ENCODE assay signal across 11 cellular contexts in the genomic region with DNA sequence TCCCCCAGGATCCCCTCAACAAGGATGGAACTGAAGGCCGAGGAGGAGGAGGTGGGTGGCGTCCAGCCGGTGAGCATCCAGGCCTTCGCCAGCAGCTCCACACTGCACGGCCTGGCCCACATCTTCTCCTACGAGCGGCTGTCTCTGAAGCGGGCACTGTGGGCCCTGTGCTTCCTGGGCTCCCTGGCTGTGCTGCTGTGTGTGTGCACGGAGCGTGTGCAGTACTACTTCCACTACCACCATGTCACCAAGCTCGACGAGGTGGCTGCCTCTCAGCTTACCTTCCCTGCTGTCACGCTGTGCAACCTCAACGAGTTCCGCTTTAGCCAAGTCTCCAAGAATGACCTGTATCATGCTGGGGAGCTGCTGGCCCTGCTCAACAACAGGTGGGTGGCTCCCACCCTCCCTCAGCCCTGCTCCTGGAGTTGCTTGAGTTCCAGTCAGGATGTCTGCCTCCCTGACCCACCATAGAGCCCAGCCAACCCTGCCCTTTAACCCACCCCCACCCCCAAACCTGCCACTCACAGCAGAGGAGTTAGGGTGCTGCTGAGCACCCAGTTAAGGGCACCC. TPM values are rescaled to one million over a fixed set of nuclear protein-coding genes. Genes with fewer than 3 reads are reported as not detected.
DNase-seq lines count a peak whose midpoint lies in the region; ATAC-seq, FAIRE-seq and TF ChIP-seq lines count a peak whose summit lies in the region.
"Had no signal": no experiment of that assay in that cellular context is flagged by ENCODE, and none has a peak within 500 bp of the region (broad histone marks: within the 10 kb centered on the region; RNA-seq: fewer than 3 reads in every experiment).

No MANE protein-coding gene starts in this region.

- H3K4me1 ChIP-seq in CD4-positive, alpha-beta memory T cell (ENCODE audit: insufficient read depth, low read length) = peaks cover 24% of the 10 kb centered on the region
- H3K4me1 ChIP-seq in DND-41 (ENCODE audit: insufficient read depth, low read length) = peaks cover 50% of the 10 kb centered on the region
- peaks cover 7 to 31% of the 10 kb centered on the region in 2 donors for H3K4me1 ChIP-seq in naive thymus-derived CD4-positive, alpha-beta T cell (ENCODE audit: control insufficient read depth in 2 of 2, insufficient read depth in 2 of 2, low read length in 2 of 2)
- H3K4me1 ChIP-seq in pancreas = peaks cover 0 to 6% (median 0%) of the 10 kb centered on the region in 3 donors

- no peak overlapping the region for H2AFZ ChIP-seq in DND-41 (ENCODE audit: low read depth, low read length)

- peaks cover 17 to 37% (median 24%) of the 10 kb centered on the region in 4 donors for H3K4me1 Mint-ChIP-seq in CD4-positive, alpha-beta memory T cell
- peaks cover 21 to 52% (median 44%) of the 10 kb centered on the region in 7 donors for H3K4me1 Mint-ChIP-seq in naive thymus-derived CD4-positive, alpha-beta T cell
- H3K4me1 Mint-ChIP-seq in stimulated activated naive B cell treated with anti-CD40 and anti-IgM and Interleukin-4, amounts not matched to agents 10 μg/mL and 1 μg/mL and 100 μg/mL, for 72 hours = peaks cover 19 to 21% of the 10 kb centered on the region in 2 donors

- no peaks in the 10 kb centered on the region for H3K36me3 Mint-ChIP-seq in CD4-positive, alpha-beta memory T cell
- H3K36me3 Mint-ChIP-seq in naive thymus-derived CD4-positive, alpha-beta T cell = peaks cover 0 to 12% (median 0%) of the 10 kb centered on the region in 5 donors
- no peaks in the 10 kb centered on the region for H3K36me3 Mint-ChIP-seq in stimulated activated naive B cell treated with anti-CD40 and anti-IgM and Interleukin-4, amounts not matched to agents 10 μg/mL and 1 μg/mL and 100 μg/mL, for 72 hours

- H3K4me2 ChIP-seq in DND-41 (ENCODE audit: insufficient read depth, low read length) = 0 out of 2 replicates have a peak overlapping the region, but pooled peaks have one; percentile 38

- intact Hi-C loops in CD4-positive, alpha-beta memory T cell (cut with micrococcal nuclease) = loop anchor here (5.0 to 10.0 kb wide), 2 partner anchors 194 to 282 kb away; no protein-coding TSS in a partner anchor
- intact Hi-C loops in naive thymus-derived CD4-positive, alpha-beta T cell (cut with micrococcal nuclease) = loop anchor here (5.0 to 10.0 kb wide), 2 partner anchors 214 to 282 kb away; a partner anchor contains a TSS
- intact Hi-C loops in pancreas (cut with DNase I) = loop anchor here in 1 of 3 donors (5.0 kb wide), 1 partner anchor 87 kb away; a partner anchor contains a TSS

- POLR2A ChIA-PET in CD4-positive, alpha-beta memory T cell (lab: Charles Lee; ENCODE audit: partially characterized antibody) = no interaction called here
- POLR2A ChIA-PET in naive thymus-derived CD4-positive, alpha-beta T cell (lab: Charles Lee) = no interaction called here

- FAIRE-seq in pancreas (lab: Jason Lieb, UNC) = no peak

- TF ChIP-seq CTCF in DND-41 (IDR thresholded peaks at IDR 0.05; ENCODE audit: borderline replicate concordance, extremely low read depth, low read length, poor library complexity, severe bottlenecking) (no peak), pancreas (IDR thresholded peaks at IDR 0.05) (no peak)

- no peak overlapping the region for H3K4me3 ChIP-seq in CD4-positive, alpha-beta memory T cell (ENCODE audit: low read length in 2 of 2)
- H3K4me3 ChIP-seq in DND-41 (ENCODE audit: low read depth in 1 of 2, low read length in 2 of 2) = no peak overlapping the region
- no peak overlapping the region for H3K4me3 ChIP-seq in naive thymus-derived CD4-positive, alpha-beta T cell (ENCODE audit: low read length)
- no peak overlapping the region for H3K4me3 ChIP-seq in pancreas

- H3K4me3 Mint-ChIP-seq in CD4-positive, alpha-beta memory T cell = peak overlapping the region; percentile 50 to 74 (median 58)
- peak overlapping the region; percentile 52 to 92 (median 74) for H3K4me3 Mint-ChIP-seq in naive thymus-derived CD4-positive, alpha-beta T cell
- H3K4me3 Mint-ChIP-seq in stimulated activated naive B cell treated with anti-CD40 and anti-IgM and Interleukin-4, amounts not matched to agents 10 μg/mL and 1 μg/mL and 100 μg/mL, for 72 hours = no peak overlapping the region

- no peak for DNase-seq in CD4-positive, alpha-beta memory T cell
- DNase-seq in DND-41 (no peak), pancreas (no peak)
- DNase-seq in activated T-cell treated with anti-CD3 and anti-CD28 coated beads, Interleukin-2, amount 50 U/mL, for 48 hours = peak; percentile 40 to 51
- DNase-seq in naive thymus-derived CD4-positive, alpha-beta T cell = peak in 3 of 9 donors; percentile 20 to 34 (median 26)
- DNase-seq in stimulated activated naive B cell treated with anti-CD40 and anti-IgM and Interleukin-4, amounts not matched to agents 10 μg/mL and 1 μg/mL and 100 μg/mL, for 72 hours = no peak
- DNase-seq: DMS153, mesendoderm, NCI-H1048 had no signal

- ATAC-seq in DND-41 (ENCODE audit: insufficient read depth, low read depth) = no peak
- ATAC-seq in naive thymus-derived CD4-positive, alpha-beta T cell = no peak
- ATAC-seq in GM18511 (IDR thresholded peaks at IDR 0.05; ENCODE audit: unreplicated experiment) = no peak
- no peak for ATAC-seq in stimulated activated naive B cell treated with anti-CD40 and anti-IgM and Interleukin-4, amounts not matched to agents 10 μg/mL and 1 μg/mL and 100 μg/mL, for 72 hours (replicated peaks)
- no peak for ATAC-seq in pancreas

- 86 to 88% methylated on average over 15 of the region's 15 CpGs for WGBS in pancreas, 2 donors

- CTCF ChIA-PET in CD4-positive, alpha-beta memory T cell (lab: Charles Lee; ENCODE audit: partially characterized antibody) = interaction anchor here (1.2 to 4.2 kb wide), 5 partner anchors 10 to 91 kb away, joined by 3 to 21 read pairs (median 11); a partner anchor contains a TSS
- CTCF ChIA-PET in naive thymus-derived CD4-positive, alpha-beta T cell (lab: Charles Lee) = interaction anchor here (0.5 to 1.3 kb wide), 5 partner anchors 9 to 449 kb away, joined by 3 to 5 read pairs (median 3); no protein-coding TSS in a partner anchor

- H3K27ac Mint-ChIP-seq in CD4-positive, alpha-beta memory T cell = no peak overlapping the region
- H3K27ac Mint-ChIP-seq in naive thymus-derived CD4-positive, alpha-beta T cell = peak overlapping the region in 5 of 9 donors; percentile 12 to 79 (median 47)
- no peak overlapping the region for H3K27ac Mint-ChIP-seq in stimulated activated naive B cell treated with anti-CD40 and anti-IgM and Interleukin-4, amounts not matched to agents 10 μg/mL and 1 μg/mL and 100 μg/mL, for 72 hours

- no peaks in the 10 kb centered on the region for H3K9me3 Mint-ChIP-seq in CD4-positive, alpha-beta memory T cell
- H3K9me3 Mint-ChIP-seq in naive thymus-derived CD4-positive, alpha-beta T cell = peaks cover 0 to 2% (median 0%) of the 10 kb centered on the region in 11 donors
- H3K9me3 Mint-ChIP-seq in stimulated activated naive B cell treated with anti-CD40 and anti-IgM and Interleukin-4, amounts not matched to agents 10 μg/mL and 1 μg/mL and 100 μg/mL, for 72 hours = no peaks in the 10 kb centered on the region

- no peaks in the 10 kb centered on the region for H3K36me3 ChIP-seq in CD4-positive, alpha-beta memory T cell (ENCODE audit: insufficient read depth, low read length)
- H3K36me3 ChIP-seq in DND-41 (ENCODE audit: insufficient read depth, low read length) = no peaks in the 10 kb centered on the region
- no peaks in the 10 kb centered on the region for H3K36me3 ChIP-seq in naive thymus-derived CD4-positive, alpha-beta T cell (ENCODE audit: control insufficient read depth in 2 of 3, insufficient read depth in 3 of 3, low read length in 3 of 3)
- no peaks in the 10 kb centered on the region for H3K36me3 ChIP-seq in pancreas
- H3K36me3 ChIP-seq: cardiac muscle cell had no signal

- H3K27me3 ChIP-seq in CD4-positive, alpha-beta memory T cell (ENCODE audit: insufficient read depth, low read length) = peaks cover 15% of the 10 kb centered on the region
- H3K27me3 ChIP-seq in DND-41 (ENCODE audit: insufficient read depth, low read length, poor library complexity) (peaks cover 29% of the 10 kb centered on the region), pancreas (no peaks in the 10 kb centered on the region)
- H3K27me3 ChIP-seq in naive thymus-derived CD4-positive, alpha-beta T cell (ENCODE audit: control insufficient read depth in 2 of 2, insufficient read depth in 2 of 2, low read length in 2 of 2) = peaks cover 0 to 9% of the 10 kb centered on the region in 2 donors

- peaks cover 36 to 50% of the 10 kb centered on the region in 2 donors for H3K27me3 Mint-ChIP-seq in CD4-positive, alpha-beta memory T cell
- H3K27me3 Mint-ChIP-seq in naive thymus-derived CD4-positive, alpha-beta T cell = peaks cover 14 to 43% (median 33%) of the 10 kb centered on the region in 5 donors
- peaks cover 69% of the 10 kb centered on the region in 2 donors for H3K27me3 Mint-ChIP-seq in stimulated activated naive B cell treated with anti-CD40 and anti-IgM and Interleukin-4, amounts not matched to agents 10 μg/mL and 1 μg/mL and 100 μg/mL, for 72 hours

- no peaks in the 10 kb centered on the region for H3K9me3 ChIP-seq in CD4-positive, alpha-beta memory T cell (ENCODE audit: control insufficient read depth in 1 of 2, low read length in 2 of 2)
- H3K9me3 ChIP-seq in DND-41 (ENCODE audit: insufficient read depth, low read length, severe bottlenecking) (no peaks in the 10 kb centered on the region), pancreas (no peaks in the 10 kb centered on the region)
- H3K9me3 ChIP-seq in naive thymus-derived CD4-positive, alpha-beta T cell (ENCODE audit: control insufficient read depth in 2 of 3, low read length in 3 of 3) = no peaks in the 10 kb centered on the region

- peaks cover 8% of the 10 kb centered on the region; the same call in 1 of the 2 replicates for H4K20me1 ChIP-seq in DND-41 (ENCODE audit: insufficient read depth, low read length)

- no peak overlapping the region for H3K9ac ChIP-seq in DND-41 (ENCODE audit: low read depth, low read length)

- no peak overlapping the region for H3K27ac ChIP-seq in CD4-positive, alpha-beta memory T cell (ENCODE audit: low read depth, low read length)
- H3K27ac ChIP-seq in DND-41 (ENCODE audit: low read length) (no peak overlapping the region), pancreas (no peak overlapping the region)
- H3K27ac ChIP-seq in naive thymus-derived CD4-positive, alpha-beta T cell (ENCODE audit: low read depth, low read length) = no peak overlapping the region
- H3K27ac ChIP-seq: cardiac muscle cell had no signal

- no peaks in the 10 kb centered on the region for H3K79me2 ChIP-seq in DND-41 (ENCODE audit: insufficient read depth, low read length)

RNA-seq across cellular contexts. Expression of a gene that starts 1.4 kb away (rescaled TPM):
- total RNA-seq in CD4-positive, alpha-beta memory T cell = under 1 TPM; 0.08 to 0.26 TPM
- not detected for polyA plus RNA-seq in CD4-positive, alpha-beta memory T cell
- total RNA-seq in naive thymus-derived CD4-positive, alpha-beta T cell = 10 to 100 TPM in 1 of 5 experiments, 1 to 10 TPM in 3, under 1 TPM in 1; 0.34 to 10.1 (median 2.0) TPM
- polyA plus RNA-seq in naive thymus-derived CD4-positive, alpha-beta T cell = under 1 TPM; 0.14 to 0.51 TPM
- 1 to 10 TPM in 1 of 6 donors, under 1 TPM in 5; 0.14 to 1.0 (median 0.55) TPM for total RNA-seq in pancreas
- polyA plus RNA-seq in pancreas = 1 to 10 TPM in 1 of 2 donors, under 1 TPM in 1; 0.38 to 1.0 TPM

RNA-seq across cellular contexts. Expression of a gene that starts 26.3 kb away (rescaled TPM):
- 10 to 100 TPM; 56.9 to 64.5 TPM for total RNA-seq in CD4-positive, alpha-beta memory T cell
- polyA plus RNA-seq in CD4-positive, alpha-beta memory T cell = 10 to 100 TPM; 13.0 to 17.1 TPM
- total RNA-seq in naive thymus-derived CD4-positive, alpha-beta T cell = 10 to 100 TPM; 65.1 to 88.5 (median 67.5) TPM
- 10 to 100 TPM in 1 of 2 donors, 1 to 10 TPM in 1; 9.5 to 16.6 TPM for polyA plus RNA-seq in naive thymus-derived CD4-positive, alpha-beta T cell
- total RNA-seq in pancreas = 10 to 100 TPM; 13.7 to 22.8 (median 15.4) TPM
- 10 to 100 TPM; 12.5 to 22.6 TPM for polyA plus RNA-seq in pancreas

RNA-seq across cellular contexts. Expression of a gene that starts 33.5 kb away (rescaled TPM):
- 10 to 100 TPM in 1 of 2 experiments, 1 to 10 TPM in 1; 8.5 to 10.4 TPM for total RNA-seq in CD4-positive, alpha-beta memory T cell
- polyA plus RNA-seq in CD4-positive, alpha-beta memory T cell = 10 to 100 TPM; 11.8 to 14.7 TPM
- 100 to 1,000 TPM in 1 of 5 experiments, 10 to 100 TPM in 1, 1 to 10 TPM in 3; 4.2 to 111 (median 8.0) TPM for total RNA-seq in naive thymus-derived CD4-positive, alpha-beta T cell
- 10 to 100 TPM in 1 of 2 donors, 1 to 10 TPM in 1; 8.6 to 11.1 TPM for polyA plus RNA-seq in naive thymus-derived CD4-positive, alpha-beta T cell
- 1 to 10 TPM; 1.1 to 6.3 (median 2.8) TPM for total RNA-seq in pancreas
- polyA plus RNA-seq in pancreas = 1 to 10 TPM in 1 of 2 donors, under 1 TPM in 1; 0.72 to 1.9 TPM

RNA-seq across cellular contexts. Expression of a gene that starts 45.0 kb away (rescaled TPM):
- 1 to 10 TPM; 1.1 to 2.0 TPM for total RNA-seq in CD4-positive, alpha-beta memory T cell
- not detected for polyA plus RNA-seq in CD4-positive, alpha-beta memory T cell
- total RNA-seq in naive thymus-derived CD4-positive, alpha-beta T cell = 1 to 10 TPM in 2 of 5 experiments, under 1 TPM in 3; 0.50 to 1.5 (median 0.60) TPM
- polyA plus RNA-seq in naive thymus-derived CD4-positive, alpha-beta T cell = not detected
- 10 to 100 TPM in 1 of 6 donors, 1 to 10 TPM in 1, under 1 TPM in 4; 0.75 to 14.2 (median 0.90) TPM for total RNA-seq in pancreas
- polyA plus RNA-seq in pancreas = 10 to 100 TPM in 1 of 2 donors, 1 to 10 TPM in 1; 8.4 to 11.3 TPM

RNA-seq across cellular contexts. Expression of a gene that starts 53.2 kb away (rescaled TPM):
- 10 to 100 TPM; 53.3 to 61.6 TPM for total RNA-seq in CD4-positive, alpha-beta memory T cell
- polyA plus RNA-seq in CD4-positive, alpha-beta memory T cell = 100 to 1,000 TPM; 253 to 354 TPM
- total RNA-seq in naive thymus-derived CD4-positive, alpha-beta T cell = 10 to 100 TPM; 37.2 to 49.4 (median 46.9) TPM
- 100 to 1,000 TPM; 202 to 244 TPM for polyA plus RNA-seq in naive thymus-derived CD4-positive, alpha-beta T cell
- total RNA-seq in pancreas = 10 to 100 TPM; 16.8 to 29.3 (median 20.9) TPM
- polyA plus RNA-seq in pancreas = 10 to 100 TPM; 36.5 to 62.0 TPM

Comparison
In these comparisons a context has a peak if more than half of its experiments do, and no peak if none do; other contexts are left out.
1. DNase-seq: peak in activated T-cell treated with anti-CD3 and anti-CD28 coated beads, Interleukin-2, amount 50 U/mL, for 48 hours (2 of 2); none in CD4-positive, alpha-beta memory T cell (0 of 5), DND-41 (single experiment), stimulated activated naive B cell treated with anti-CD40 and anti-IgM and Interleukin-4, amounts not matched to agents 10 μg/mL and 1 μg/mL and 100 μg/mL, for 72 hours (single experiment) and pancreas (0 of 6).
2. H3K27ac Mint-ChIP-seq: peak in naive thymus-derived CD4-positive, alpha-beta T cell (5 of 9); none in CD4-positive, alpha-beta memory T cell (0 of 7) and stimulated activated naive B cell treated with anti-CD40 and anti-IgM and Interleukin-4, amounts not matched to agents 10 μg/mL and 1 μg/mL and 100 μg/mL, for 72 hours (single experiment).
3. H3K4me3 Mint-ChIP-seq: peak in CD4-positive, alpha-beta memory T cell (8 of 8) and naive thymus-derived CD4-positive, alpha-beta T cell (10 of 10); none in stimulated activated naive B cell treated with anti-CD40 and anti-IgM and Interleukin-4, amounts not matched to agents 10 μg/mL and 1 μg/mL and 100 μg/mL, for 72 hours (0 of 2).